Comparison of ENCODE assay signal across 16 cellular contexts in genomic region chr12:28602760-28603638, GRCh38.
"Had no signal": no experiment of that assay in that cellular context is flagged by ENCODE, and none has a peak within 500 bp of the region (broad histone marks: within the 10 kb centered on the region; RNA-seq: fewer than 3 reads in every experiment).

No MANE protein-coding gene starts in this region.

- DNase-seq: activated CD4-positive, alpha-beta T cell treated with anti-CD3 and anti-CD28 coated beads, Interleukin-2, amount 50 U/mL, for 1 hour; activated CD8-positive, alpha-beta memory T cell treated with anti-CD3 and anti-CD28 coated beads for 24 hours; activated naive CD4-positive, alpha-beta T cell treated with Interleukin-2 at 50 U/mL for 16 hours; aorta; dermis blood vessel endothelial cell; effector memory CD8-positive, alpha-beta T cell; islet precursor cell; naive B cell; retina; stimulated activated CD4-positive, alpha-beta T cell treated with anti-CD3 and anti-CD28 coated beads, Interleukin-2, amount 100 ng/mL, for 48 hours; stimulated activated naive CD4-positive, alpha-beta T cell; T-helper 2 cell had no signal

- ATAC-seq: effector memory CD8-positive, alpha-beta T cell; gastroesophageal sphincter had no signal

- H3K27me3 ChIP-seq: gastroesophageal sphincter, tibial nerve, vagina had no signal

- H3K27ac ChIP-seq: epithelial cell of prostate, gastroesophageal sphincter, vagina had no signal

- H3K4me1 Mint-ChIP-seq: naive B cell had no signal

- H3K27ac Mint-ChIP-seq: effector memory CD8-positive, alpha-beta T cell; naive B cell had no signal

- H3K4me3 Mint-ChIP-seq: effector memory CD8-positive, alpha-beta T cell; naive B cell had no signal

- H3K36me3 ChIP-seq: gastroesophageal sphincter, tibial nerve, vagina had no signal

- H3K27me3 Mint-ChIP-seq: effector memory CD8-positive, alpha-beta T cell; naive B cell had no signal

- H3K4me3 ChIP-seq: gastroesophageal sphincter, tibial nerve, vagina had no signal

- H3K9me3 ChIP-seq: vagina had no signal

- H3K4me1 ChIP-seq: gastroesophageal sphincter, vagina had no signal
